Comparison of ENCODE assay signal across 1 cellular context in the genomic region with DNA sequence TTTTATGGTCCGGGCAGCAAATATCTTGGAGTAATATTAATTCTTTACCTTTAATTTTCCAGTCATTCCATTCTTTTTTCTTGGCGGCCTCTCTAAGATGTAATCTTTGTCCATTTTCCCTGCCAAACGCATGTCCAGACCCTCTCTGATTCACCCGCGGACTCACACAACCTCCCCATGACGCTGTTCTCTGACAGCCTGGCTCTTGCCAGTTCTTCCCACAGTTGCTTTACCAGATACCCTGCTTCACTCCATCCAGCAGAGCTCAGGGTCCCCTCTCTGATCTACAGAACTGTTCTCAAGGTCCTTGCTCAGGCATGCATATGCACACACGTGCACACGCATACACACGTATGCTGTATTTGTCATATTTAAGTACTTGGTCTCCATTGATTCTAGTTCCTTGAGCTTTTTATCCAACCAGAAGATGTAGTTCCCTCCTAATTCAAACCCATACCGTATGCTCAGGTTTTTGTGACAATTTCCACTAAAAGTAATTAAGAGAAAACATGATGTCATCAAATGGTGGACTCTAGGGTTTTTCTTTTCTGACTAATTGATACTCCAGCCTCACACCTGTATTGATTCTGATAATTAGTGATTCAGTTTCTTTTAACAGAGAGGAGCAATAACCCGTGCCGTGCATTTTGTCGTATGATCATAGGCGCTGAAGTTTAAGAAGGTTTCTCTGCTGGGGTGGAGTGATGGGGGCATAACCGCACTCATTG.
TF ChIP-seq lines count a peak whose summit lies in the region.

No MANE protein-coding gene starts in this region.

TF ChIP-seq in HepG2, 621 proteins besides CTCF, POLR2A, EP300 and RAD21:
- TF ChIP-seq RNF2 (conservative IDR thresholded peaks at IDR 0.05; ENCODE audit: low read depth) (no peak), CREB1 (IDR thresholded peaks at IDR 0.05) (peak; percentile 52), CREB1 (CRISPR knock-in tag; IDR thresholded peaks at IDR 0.05) (no peak), ATF7 (IDR thresholded peaks at IDR 0.05) (peak; percentile 92), ATF7 (CRISPR knock-in tag; IDR thresholded peaks at IDR 0.05) (no peak)
TF ChIP-seq in HepG2: peak in this region for 2.
